ENCODE assay signal across 14 cellular contexts in the genomic region with DNA sequence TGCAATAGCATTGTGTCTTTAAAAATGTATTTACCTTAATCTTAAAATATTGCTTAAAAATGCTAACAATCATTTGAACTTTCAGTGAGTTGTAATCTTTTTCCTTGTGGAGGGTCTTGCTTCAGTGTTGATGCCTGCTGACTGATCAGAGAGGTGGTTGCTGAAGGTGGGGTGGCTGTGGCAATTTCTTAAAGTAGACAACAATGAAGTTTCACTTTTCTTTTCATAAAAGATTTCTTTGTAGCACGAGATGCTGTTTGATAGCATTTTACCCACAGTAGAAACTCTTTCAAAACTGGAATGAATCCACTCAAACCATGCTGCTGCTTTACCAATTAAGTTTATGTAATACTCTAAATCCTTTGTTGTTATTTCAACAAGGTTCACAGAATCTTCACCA. TPM values are rescaled to one million over a fixed set of nuclear protein-coding genes. Genes with fewer than 3 reads are reported as not detected.
DNase-seq lines count a peak whose midpoint lies in the region; ATAC-seq, FAIRE-seq and TF ChIP-seq lines count a peak whose summit lies in the region.
"Had no signal": no experiment of that assay in that cellular context is flagged by ENCODE, and none has a peak within 500 bp of the region (broad histone marks: within the 10 kb centered on the region; RNA-seq: fewer than 3 reads in every experiment).

No MANE protein-coding gene starts in this region.

- H2AFZ ChIP-seq in HepG2 (ENCODE audit: low read length) = no peak overlapping the region

- no peak for FAIRE-seq in HepG2 (lab: Jason Lieb, UNC)

- intact Hi-C loops in activated T-helper 1 cell treated with anti-CD3 and anti-CD28 coated beads, Interleukin-12 subunit alpha, Interleukin-12 subunit beta, Interleukin-2, Interleukin-4 antibody, amounts not matched to agents 30 ng/mL and 10 ng/mL and 1 ng/mL, durations not matched to agents 14 hours and 24 hours and 36 hours (cut with micrococcal nuclease) = loop anchor here (1.0 to 5.0 kb wide), 10 partner anchors 50 to 580 kb away; a partner anchor contains a TSS
- intact Hi-C loops in HepG2 (cut with micrococcal nuclease; ENCODE audit: unreplicated experiment) = no loop called here

- H3K4me3 Mint-ChIP-seq in CD8-positive, alpha-beta memory T cell = peak overlapping the region; percentile 61 to 90 (median 82)
- H3K4me3 Mint-ChIP-seq in activated T-helper 1 cell treated with anti-CD3 and anti-CD28 coated beads, Interleukin-12 subunit alpha, Interleukin-12 subunit beta, Interleukin-2, Interleukin-4 antibody, amounts not matched to agents 30 ng/mL and 10 ng/mL and 1 ng/mL, durations not matched to agents 14 hours and 24 hours and 36 hours = peak overlapping the region; percentile 84
- H3K4me3 Mint-ChIP-seq in naive thymus-derived CD8-positive, alpha-beta T cell = peak overlapping the region; percentile 24 to 89 (median 85)

- BruUV-seq in HepG2 (replicated peaks; lab: Mats Ljungman, UMichigan) = no TSS peak

- TF ChIP-seq POLR2A in HepG2 (IDR thresholded peaks at IDR 0.05; ENCODE audit: insufficient read depth in 1 of 2, low read depth in 2 of 2, low read length in 2 of 2) = no peak

- TF ChIP-seq RAD21 in HepG2 (CRISPR knock-in tag; IDR thresholded peaks at IDR 0.05) = no peak

- no peak overlapping the region for H3K4me2 ChIP-seq in HepG2 (ENCODE audit: low read depth, low read length)

- TF ChIP-seq EP300 in HepG2 (IDR thresholded peaks at IDR 0.05; ENCODE audit: low read depth in 2 of 2, low read length in 2 of 2) (no peak), HepG2 (CRISPR knock-in tag; IDR thresholded peaks at IDR 0.05; ENCODE audit: borderline replicate concordance) (no peak)

- H3K27me3 ChIP-seq in CD8-positive, alpha-beta memory T cell (ENCODE audit: insufficient read depth, low read length, poor library complexity, severe bottlenecking) = no peaks in the 10 kb centered on the region
- H3K27me3 ChIP-seq in MG63 = no peaks in the 10 kb centered on the region
- no peaks in the 10 kb centered on the region for H3K27me3 ChIP-seq in HepG2 (ENCODE audit: control insufficient read depth in 1 of 2, insufficient read depth in 2 of 2, low read length in 2 of 2)
- H3K27me3 ChIP-seq: cardiac muscle cell, tibial nerve had no signal

- H3K79me2 ChIP-seq in HepG2 (ENCODE audit: insufficient read depth, low read length) = peaks cover 6% of the 10 kb centered on the region

- 100% methylated on average over 1 of the region's 1 CpG for WGBS in HepG2 (ENCODE audit: low lambda C conversion rate)

- peaks cover 24 to 62% (median 58%) of the 10 kb centered on the region in 3 donors for H3K4me1 Mint-ChIP-seq in CD8-positive, alpha-beta memory T cell
- peaks cover 18% of the 10 kb centered on the region for H3K4me1 Mint-ChIP-seq in activated T-helper 1 cell treated with anti-CD3 and anti-CD28 coated beads, Interleukin-12 subunit alpha, Interleukin-12 subunit beta, Interleukin-2, Interleukin-4 antibody, amounts not matched to agents 30 ng/mL and 10 ng/mL and 1 ng/mL, durations not matched to agents 14 hours and 24 hours and 36 hours (ENCODE audit: low read depth)
- peaks cover 25 to 63% (median 57%) of the 10 kb centered on the region in 4 donors for H3K4me1 Mint-ChIP-seq in naive thymus-derived CD8-positive, alpha-beta T cell

- H3K36me3 Mint-ChIP-seq in CD8-positive, alpha-beta memory T cell = peaks cover 0 to 14% (median 3%) of the 10 kb centered on the region in 3 donors
- H3K36me3 Mint-ChIP-seq in activated T-helper 1 cell treated with anti-CD3 and anti-CD28 coated beads, Interleukin-12 subunit alpha, Interleukin-12 subunit beta, Interleukin-2, Interleukin-4 antibody, amounts not matched to agents 30 ng/mL and 10 ng/mL and 1 ng/mL, durations not matched to agents 14 hours and 24 hours and 36 hours (ENCODE audit: low read depth) = peaks cover 18% of the 10 kb centered on the region
- no peaks in the 10 kb centered on the region for H3K36me3 Mint-ChIP-seq in naive thymus-derived CD8-positive, alpha-beta T cell

- H3K27me3 Mint-ChIP-seq in CD8-positive, alpha-beta memory T cell = no peaks in the 10 kb centered on the region
- no peaks in the 10 kb centered on the region for H3K27me3 Mint-ChIP-seq in activated T-helper 1 cell treated with anti-CD3 and anti-CD28 coated beads, Interleukin-12 subunit alpha, Interleukin-12 subunit beta, Interleukin-2, Interleukin-4 antibody, amounts not matched to agents 30 ng/mL and 10 ng/mL and 1 ng/mL, durations not matched to agents 14 hours and 24 hours and 36 hours (ENCODE audit: insufficient read depth)
- no peaks in the 10 kb centered on the region for H3K27me3 Mint-ChIP-seq in naive thymus-derived CD8-positive, alpha-beta T cell

- no peak for TF ChIP-seq CTCF in HepG2 (CRISPR knock-in tag; IDR thresholded peaks at IDR 0.05)

- peaks cover 5% of the 10 kb centered on the region; the same call in 1 of the 2 replicates for H4K20me1 ChIP-seq in HepG2 (ENCODE audit: insufficient read depth, low read length)

- CTCF ChIA-PET in CD8-positive, alpha-beta memory T cell (lab: Charles Lee) = no interaction called here
- CTCF ChIA-PET in HepG2 (lab: Yijun Ruan, JAX; ENCODE audit: low intra/inter-chr PET ratio, low total read pairs) = no interaction called here

- no peaks in the 10 kb centered on the region for H3K9me3 ChIP-seq in CD8-positive, alpha-beta memory T cell (ENCODE audit: low read length)
- H3K9me3 ChIP-seq in MG63 = peaks cover 8% of the 10 kb centered on the region; the same call in 1 of the 2 replicates
- H3K9me3 ChIP-seq in HepG2 (ENCODE audit: low read length) = no peaks in the 10 kb centered on the region
- H3K9me3 ChIP-seq: tibial nerve had no signal

- H3K4me1 ChIP-seq in CD8-positive, alpha-beta memory T cell (ENCODE audit: insufficient read depth, low read length) = peaks cover 68% of the 10 kb centered on the region
- peaks cover 58% of the 10 kb centered on the region for H3K4me1 ChIP-seq in HepG2 (ENCODE audit: insufficient read depth, low read length)

- in situ Hi-C loops in HepG2 (cut with HindIII; ENCODE audit: extremely low pct_ligation_motif_present, low pct_unique_long_range_greater_than_20kb) = no loop called here

- H3K27ac ChIP-seq in CD8-positive, alpha-beta memory T cell (ENCODE audit: low read depth, low read length) = no peak overlapping the region
- H3K27ac ChIP-seq in HepG2 (ENCODE audit: extremely low read length, insufficient read depth, low read length) = no peak overlapping the region
- H3K27ac ChIP-seq: cardiac muscle cell had no signal

- H3K4me3 ChIP-seq in CD8-positive, alpha-beta memory T cell (ENCODE audit: low read length) = peak overlapping the region; percentile 37
- H3K4me3 ChIP-seq in MG63 (no peak overlapping the region), HepG2 (replicated peaks in 1 of 3; ENCODE audit: insufficient read depth in 1 of 3, low read depth in 2 of 3, low read length in 3 of 3) (no peak overlapping the region)
- H3K4me3 ChIP-seq: cardiac muscle cell, tibial nerve had no signal

- H3K9me3 Mint-ChIP-seq in CD8-positive, alpha-beta memory T cell = no peaks in the 10 kb centered on the region
- no peaks in the 10 kb centered on the region for H3K9me3 Mint-ChIP-seq in activated T-helper 1 cell treated with anti-CD3 and anti-CD28 coated beads, Interleukin-12 subunit alpha, Interleukin-12 subunit beta, Interleukin-2, Interleukin-4 antibody, amounts not matched to agents 30 ng/mL and 10 ng/mL and 1 ng/mL, durations not matched to agents 14 hours and 24 hours and 36 hours
- no peaks in the 10 kb centered on the region for H3K9me3 Mint-ChIP-seq in naive thymus-derived CD8-positive, alpha-beta T cell

- no peaks in the 10 kb centered on the region for H3K36me3 ChIP-seq in CD8-positive, alpha-beta memory T cell (ENCODE audit: insufficient read depth, low read length)
- H3K36me3 ChIP-seq in MG63 (peaks cover 47% of the 10 kb centered on the region), HepG2 (replicated peaks in 1 of 2; ENCODE audit: control insufficient read depth in 1 of 2, insufficient read depth in 2 of 2, low read length in 2 of 2) (no peaks in the 10 kb centered on the region; a peak in 1 of 5 replicates)
- H3K36me3 ChIP-seq: cardiac muscle cell, tibial nerve had no signal

- POLR2A ChIA-PET in CD8-positive, alpha-beta memory T cell (lab: Charles Lee) = interaction anchor here (1.5 kb wide), 1 partner anchor 52 kb away, joined by 6 read pairs; no protein-coding TSS in a partner anchor
- POLR2A ChIA-PET in naive thymus-derived CD8-positive, alpha-beta T cell (lab: Charles Lee) = interaction anchor here (1.6 to 1.7 kb wide), 2 partner anchors 51 to 82 kb away, joined by 5 to 8 read pairs; a partner anchor contains a TSS
- POLR2A ChIA-PET in HepG2 (lab: Yijun Ruan, JAX) = no interaction called here

- ATAC-seq in GM19351 (IDR thresholded peaks at IDR 0.05; ENCODE audit: unreplicated experiment) (peak; percentile 27), HepG2 (no peak)
- ATAC-seq in naive thymus-derived CD8-positive, alpha-beta T cell = peak; percentile 54 to 56
- ATAC-seq: esophagus mucosa had no signal

- peak overlapping the region in 7 of 8 donors; percentile 2 to 95 (median 94) for H3K27ac Mint-ChIP-seq in CD8-positive, alpha-beta memory T cell
- H3K27ac Mint-ChIP-seq in activated T-helper 1 cell treated with anti-CD3 and anti-CD28 coated beads, Interleukin-12 subunit alpha, Interleukin-12 subunit beta, Interleukin-2, Interleukin-4 antibody, amounts not matched to agents 30 ng/mL and 10 ng/mL and 1 ng/mL, durations not matched to agents 14 hours and 24 hours and 36 hours = peak overlapping the region; percentile 25
- peak overlapping the region; percentile 65 to 96 (median 88) for H3K27ac Mint-ChIP-seq in naive thymus-derived CD8-positive, alpha-beta T cell

- H3K9ac ChIP-seq in HepG2 (ENCODE audit: insufficient read depth, low read depth, low read length) = no peak overlapping the region

- DNase-seq in CD8-positive, alpha-beta memory T cell = peak; percentile 2 to 48 (median 33)
- peak; percentile 21 for DNase-seq in activated T-helper 1 cell treated with anti-CD3 and anti-CD28 coated beads, Interleukin-12 subunit alpha, Interleukin-12 subunit beta, Interleukin-2, Interleukin-4 antibody, amounts not matched to agents 30 ng/mL and 10 ng/mL and 1 ng/mL, durations not matched to agents 14 hours and 24 hours and 36 hours (ENCODE audit: low spot score)
- peak in 5 of 10 donors; percentile 5 to 50 (median 28) for DNase-seq in naive thymus-derived CD8-positive, alpha-beta T cell
- no peak for DNase-seq in MG63
- DNase-seq in COLO829 (ENCODE audit: low spot score) = no peak
- DNase-seq in HepG2 (ENCODE audit: low spot score) = no peak
- DNase-seq in RKO (ENCODE audit: low spot score) = no peak
- DNase-seq: activated CD8-positive, alpha-beta memory T cell treated with anti-CD3 and anti-CD28 coated beads, Interleukin-2, amount 50 U/mL, for 4 hours; Calu3; Karpas-422 had no signal

RNA-seq across cellular contexts. Expression of a gene that starts 50.8 kb away (rescaled TPM):
- total RNA-seq in CD8-positive, alpha-beta memory T cell = 10 to 100 TPM; 65.3 to 66.5 TPM
- polyA plus RNA-seq in CD8-positive, alpha-beta memory T cell = 85.5 TPM
- total RNA-seq in activated T-helper 1 cell treated with anti-CD3 and anti-CD28 coated beads, Interleukin-12 subunit alpha, Interleukin-12 subunit beta, Interleukin-2, Interleukin-4 antibody, amounts not matched to agents 30 ng/mL and 10 ng/mL and 1 ng/mL, durations not matched to agents 14 hours and 24 hours and 36 hours = 62.7 TPM in 2 replicates
- 100 to 1,000 TPM; 131 to 133 TPM for total RNA-seq in naive thymus-derived CD8-positive, alpha-beta T cell
- 10 to 100 TPM; 60.2 to 83.9 (median 67.1) TPM for polyA plus RNA-seq in naive thymus-derived CD8-positive, alpha-beta T cell
- total RNA-seq in MG63 (2014; rRNA removed; shearing (Covaris generic); ENCODE audit: low replicate concordance) = 45.6 and 50.8 TPM in 2 replicates
- 24.3 and 30.0 TPM in 2 replicates for total RNA-seq in HepG2 (2016; rRNA removed; fragmentation: Illumina TruSeq; extraction: Trizol)
- 34.6 and 40.8 TPM in 2 replicates for total RNA-seq in HepG2 (2016; cell fraction: cytosol; rRNA removed; fragmentation: Illumina TruSeq; extraction: Trizol; ENCODE audit: low read depth)
- total RNA-seq in HepG2 (2016; cell fraction: insoluble cytoplasmic fraction; rRNA removed; fragmentation: Illumina TruSeq; extraction: Trizol) = 27.6 and 29.7 TPM in 2 replicates
- total RNA-seq in HepG2 (2016; cell fraction: membrane; rRNA removed; fragmentation: Illumina TruSeq; extraction: Trizol) = 42.6 and 43.8 TPM in 2 replicates
- 41.0 and 41.5 TPM in 2 replicates for total RNA-seq in HepG2 (2016; cell fraction: nucleus; rRNA removed; fragmentation: Illumina TruSeq; extraction: Trizol)
- 8.9 and 10.0 TPM in 2 replicates for polyA plus RNA-seq in HepG2 (2011; rRNA removed)
- 4.5 and 7.8 TPM in 2 replicates for polyA plus RNA-seq in HepG2 (2011; cell fraction: cytosol; rRNA removed)
- 4.7 and 5.3 TPM in 2 replicates for polyA plus RNA-seq in HepG2 (2011; cell fraction: nucleus; rRNA removed)
- 17.8 and 19.1 TPM in 2 replicates for polyA plus RNA-seq in HepG2 (2012)
- polyA plus RNA-seq in HepG2 (2016; cell fraction: cytosol; fragmentation: Illumina TruSeq; extraction: Trizol; ENCODE audit: low read depth) = 0.48 and 0.52 TPM in 2 replicates
- polyA plus RNA-seq in HepG2 (2016; cell fraction: insoluble cytoplasmic fraction; fragmentation: Illumina TruSeq; extraction: Trizol; ENCODE audit: low read depth) = 14.7 and 15.8 TPM in 2 replicates
- 3.1 and 3.3 TPM in 2 replicates for polyA plus RNA-seq in HepG2 (2016; cell fraction: membrane; fragmentation: Illumina TruSeq; extraction: Trizol; ENCODE audit: low read depth)
- 11.1 and 11.7 TPM in 2 replicates for polyA plus RNA-seq in HepG2 (2016; cell fraction: nucleus; fragmentation: Illumina TruSeq; extraction: Trizol; ENCODE audit: insufficient read depth, low read depth)
- 13.6 and 58.6 TPM in 2 replicates for polyA minus RNA-seq in HepG2 (2011; rRNA and poly(A)+ RNA removed; ENCODE audit: low replicate concordance)
- 18.9 and 21.2 TPM in 2 replicates for polyA minus RNA-seq in HepG2 (2011; cell fraction: cytosol; rRNA and poly(A)+ RNA removed)
- polyA minus RNA-seq in HepG2 (2011; cell fraction: nucleus; rRNA and poly(A)+ RNA removed) = 45.3 and 61.3 TPM in 2 replicates

Comparison
In these comparisons a context has a peak if more than half of its experiments do, and no peak if none do; other contexts are left out.
1. DNase-seq: peak in CD8-positive, alpha-beta memory T cell (5 of 5) and activated T-helper 1 cell treated with anti-CD3 and anti-CD28 coated beads, Interleukin-12 subunit alpha, Interleukin-12 subunit beta, Interleukin-2, Interleukin-4 antibody, amounts not matched to agents 30 ng/mL and 10 ng/mL and 1 ng/mL, durations not matched to agents 14 hours and 24 hours and 36 hours (single experiment); none in MG63 (single experiment), COLO829 (single experiment), HepG2 (single experiment) and RKO (single experiment).
2. H3K27ac Mint-ChIP-seq: peak in every context shown above with its lines; median percentile 94 in CD8-positive, alpha-beta memory T cell; 88 in naive thymus-derived CD8-positive, alpha-beta T cell; 25 in activated T-helper 1 cell treated with anti-CD3 and anti-CD28 coated beads, Interleukin-12 subunit alpha, Interleukin-12 subunit beta, Interleukin-2, Interleukin-4 antibody, amounts not matched to agents 30 ng/mL and 10 ng/mL and 1 ng/mL, durations not matched to agents 14 hours and 24 hours and 36 hours.
3. Peak in every context shown above with its lines, with median percentiles within 50 percentile points of each other: H3K4me3 Mint-ChIP-seq.